In genomic region chr16:67415872-67416793, GRCh38 we compare ENCODE assay signal across 7 cellular contexts. TPM values are rescaled to one million over a fixed set of nuclear protein-coding genes. Genes with fewer than 3 reads are reported as not detected.
A peak's percentile ranks its signal among the peaks of the same experiment; 100 is the strongest.
DNase-seq lines count a peak whose midpoint lies in the region; ATAC-seq, FAIRE-seq and TF ChIP-seq lines count a peak whose summit lies in the region.

A gene with protein sequence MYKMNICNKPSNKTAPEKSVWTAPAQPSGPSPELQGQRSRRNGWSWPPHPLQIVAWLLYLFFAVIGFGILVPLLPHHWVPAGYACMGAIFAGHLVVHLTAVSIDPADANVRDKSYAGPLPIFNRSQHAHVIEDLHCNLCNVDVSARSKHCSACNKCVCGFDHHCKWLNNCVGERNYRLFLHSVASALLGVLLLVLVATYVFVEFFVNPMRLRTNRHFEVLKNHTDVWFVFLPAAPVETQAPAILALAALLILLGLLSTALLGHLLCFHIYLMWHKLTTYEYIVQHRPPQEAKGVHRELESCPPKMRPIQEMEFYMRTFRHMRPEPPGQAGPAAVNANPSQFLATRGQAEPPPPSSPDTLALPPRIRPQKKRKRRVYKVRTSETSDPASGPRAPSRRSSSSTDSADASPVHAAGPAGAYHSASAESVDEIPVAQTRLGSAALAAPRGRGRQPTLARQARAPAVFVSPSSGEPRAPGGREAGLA (minus strand): TSS chr16:67416477. CDS start chr16:67407775, 8,702 bp downstream.

- H3K9me3 Mint-ChIP-seq in activated naive CD8-positive, alpha-beta T cell treated with anti-CD3 and anti-CD28 coated beads, Interleukin-2, amount 10 ng/mL, durations not matched to agents 7 days and 5 days, result no peaks in the 10 kb centered on the region

- FAIRE-seq in GM12892 (lab: Jason Lieb, UNC), result peak; percentile 56

- ATAC-seq in HG02870 (IDR thresholded peaks at IDR 0.05; ENCODE audit: unreplicated experiment), result peak; percentile 62
- ATAC-seq in activated naive CD8-positive, alpha-beta T cell treated with anti-CD3 and anti-CD28 coated beads, Interleukin-2, amount 10 ng/mL, durations not matched to agents 7 days and 5 days (ENCODE audit: low read depth), result peak; percentile 82

- DNase-seq in GM12892 (ENCODE audit: insufficient read length), result peak; percentile 83
- no peak for DNase-seq in NT2/D1 (ENCODE audit: low read depth, low spot score)
- peak; percentile 78 for DNase-seq in activated naive CD8-positive, alpha-beta T cell treated with anti-CD3 and anti-CD28 coated beads, Interleukin-2, amount 10 ng/mL, durations not matched to agents 7 days and 5 days
- DNase-seq in head of caudate nucleus, result peak in 40 of 42 donors; percentile 58 to 90 (median 80)
- peak in 47 of 56 donors; percentile 19 to 80 (median 54) for DNase-seq in nucleus accumbens (lab: John Stamatoyannopoulos, UW)
- peak; percentile 71 for DNase-seq in ureter (ENCODE audit: low spot score)

- intact Hi-C loops in head of caudate nucleus (cut with DNase I), result no loop called here

- H3K4me3 ChIP-seq in NT2/D1 (ENCODE audit: insufficient read length, low read depth), result peak within 1 kb of the TSS; percentile 57

- H3K27ac Mint-ChIP-seq in activated naive CD8-positive, alpha-beta T cell treated with anti-CD3 and anti-CD28 coated beads, Interleukin-2, amount 10 ng/mL, durations not matched to agents 7 days and 5 days, result peak within 1 kb of the TSS; percentile 31

- peak within 1 kb of the TSS; percentile 85 for H3K9ac ChIP-seq in NT2/D1 (ENCODE audit: insufficient read length, low read depth)

- H3K27me3 ChIP-seq in NT2/D1 (ENCODE audit: insufficient read depth, insufficient read length), result peaks cover 6% of the 10 kb centered on the region

- POLR2A ChIA-PET in activated naive CD8-positive, alpha-beta T cell treated with anti-CD3 and anti-CD28 coated beads, Interleukin-2, amount 10 ng/mL, durations not matched to agents 7 days and 5 days (lab: Charles Lee), result interaction anchor here (1.5 kb wide), 1 partner anchor 12 kb away, joined by 4 read pairs; no protein-coding TSS in a partner anchor

- no peak for TF ChIP-seq POLR2A in GM12892 (IDR thresholded peaks at IDR 0.05; ENCODE audit: low read depth, low read length)

- no peaks in the 10 kb centered on the region for H3K36me3 ChIP-seq in NT2/D1 (ENCODE audit: insufficient read depth, insufficient read length, low read length)

- H3K4me1 ChIP-seq in NT2/D1 (ENCODE audit: insufficient read depth, insufficient read length), result peaks cover 7% of the 10 kb centered on the region

- H3K4me3 Mint-ChIP-seq in activated naive CD8-positive, alpha-beta T cell treated with anti-CD3 and anti-CD28 coated beads, Interleukin-2, amount 10 ng/mL, durations not matched to agents 7 days and 5 days, result peak within 1 kb of the TSS; percentile 65

- no peaks in the 10 kb centered on the region for H3K9me3 ChIP-seq in NT2/D1 (ENCODE audit: insufficient read depth, low read length)

- no peaks in the 10 kb centered on the region for H3K36me3 Mint-ChIP-seq in activated naive CD8-positive, alpha-beta T cell treated with anti-CD3 and anti-CD28 coated beads, Interleukin-2, amount 10 ng/mL, durations not matched to agents 7 days and 5 days

- H3K27me3 Mint-ChIP-seq in activated naive CD8-positive, alpha-beta T cell treated with anti-CD3 and anti-CD28 coated beads, Interleukin-2, amount 10 ng/mL, durations not matched to agents 7 days and 5 days, result peaks cover 40% of the 10 kb centered on the region

- peaks cover 6% of the 10 kb centered on the region for H3K4me1 Mint-ChIP-seq in activated naive CD8-positive, alpha-beta T cell treated with anti-CD3 and anti-CD28 coated beads, Interleukin-2, amount 10 ng/mL, durations not matched to agents 7 days and 5 days

RNA-seq across cellular contexts. Expression of the gene that starts here (rescaled TPM):
- 0.40 TPM for polyA plus RNA-seq in GM12892 (2012; ENCODE audit: missing spikeins)
- under 1 TPM; 0.36 to 0.40 TPM for total RNA-seq in activated naive CD8-positive, alpha-beta T cell treated with anti-CD3 and anti-CD28 coated beads, Interleukin-2, amount 10 ng/mL, durations not matched to agents 7 days and 5 days
- total RNA-seq in ureter, result 14.3 TPM

Comparison
In these comparisons a context has a peak if more than half of its experiments do, and no peak if none do; other contexts are left out.
1. RNA of the gene that starts here (total RNA-seq): 14.3 TPM in ureter (single experiment); 0.36 to 0.40 TPM in activated naive CD8-positive, alpha-beta T cell treated with anti-CD3 and anti-CD28 coated beads, Interleukin-2, amount 10 ng/mL, durations not matched to agents 7 days and 5 days; every median in the first group is over 10 times any median in the second.
2. Peak in DNase-seq and ATAC-seq in activated naive CD8-positive, alpha-beta T cell treated with anti-CD3 and anti-CD28 coated beads, Interleukin-2, amount 10 ng/mL, durations not matched to agents 7 days and 5 days; RNA of the gene not detected or under 1 TPM.